8 cellular contexts compared by ENCODE assay signal in the genomic region with DNA sequence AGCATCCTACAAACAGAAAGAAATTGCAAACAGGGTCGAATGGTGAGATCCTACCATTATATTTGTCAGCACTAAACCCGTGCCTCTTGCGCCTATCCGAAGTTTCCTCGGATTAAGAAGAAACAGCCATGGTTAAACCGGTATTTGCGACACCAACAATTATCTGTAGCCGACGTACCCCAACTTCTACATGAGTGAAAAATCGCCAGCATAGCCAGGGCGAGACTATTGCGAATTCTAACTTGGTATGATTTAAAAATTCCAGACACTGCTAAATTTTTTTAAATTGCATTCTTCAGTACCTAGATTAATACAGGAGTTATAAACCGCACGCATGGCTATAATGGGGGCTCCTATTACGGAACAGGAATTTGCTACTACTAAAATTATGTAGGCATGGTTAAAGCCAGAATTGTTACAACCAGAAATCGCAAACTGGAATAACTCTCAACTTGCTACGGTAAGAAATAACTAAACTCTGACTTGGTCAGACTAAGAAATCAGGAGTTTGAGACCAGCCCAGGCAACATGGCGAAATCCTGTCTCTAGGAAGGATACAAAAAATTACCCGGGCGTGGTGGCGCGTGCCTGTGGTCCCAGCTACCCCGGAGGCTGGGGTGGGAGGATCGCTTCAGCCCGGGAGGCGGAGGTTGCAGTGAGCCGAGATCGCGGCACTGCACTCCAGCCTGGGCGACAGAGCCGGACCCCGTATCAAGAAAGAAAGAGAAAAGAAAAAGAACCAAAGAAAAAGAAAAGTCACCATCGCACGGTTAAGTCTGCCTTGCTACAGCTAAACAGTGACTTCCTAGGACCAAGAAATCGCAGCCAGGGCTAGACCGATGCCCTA. TPM values are rescaled to one million over a fixed set of nuclear protein-coding genes. Genes with fewer than 3 reads are reported as not detected.
DNase-seq lines count a peak whose midpoint lies in the region; ATAC-seq and TF ChIP-seq lines count a peak whose summit lies in the region.

No MANE protein-coding gene starts in this region.

- DNase-seq in C1 segment of cervical spinal cord (lab: John Stamatoyannopoulos, UW) (peak in 8 of 14 donors; percentile 32 to 79 (median 68)), activated B cell treated with CpG ODN at 0.5 μM for 24 hours (peak; percentile 55), cerebellar cortex (ENCODE audit: low spot score) (peak; percentile 46), left kidney (ENCODE audit: low read depth, low spot score) (peak; percentile 84), GM10248 (ENCODE audit: extremely low spot score) (no peak)
- peak; percentile 38 for DNase-seq in stimulated activated CD4-positive, alpha-beta T cell treated with anti-CD3 and anti-CD28 coated beads, Interleukin-2, amount 100 ng/mL, for 4 hours (ENCODE audit: low read depth)

- H3K27ac Mint-ChIP-seq in activated B cell treated with CpG ODN at 0.5 μM for 24 hours, result peak overlapping the region; percentile 99

- H3K27me3 ChIP-seq in Loucy (ENCODE audit: insufficient read depth, low read length, poor library complexity, severe bottlenecking), result no peaks in the 10 kb centered on the region

- CTCF ChIA-PET in activated B cell treated with CpG ODN at 0.5 μM for 24 hours (lab: Charles Lee), result interaction anchor here (0.6 to 3.5 kb wide), 17 partner anchors 12 to 157 kb away, joined by 3 to 44 read pairs (median 4); a partner anchor contains a TSS
- CTCF ChIA-PET in GM10248 (lab: Yijun Ruan, JAX), result interaction anchor here (0.7 to 2.8 kb wide), 23 partner anchors 9 to 531 kb away, joined by 3 to 26 read pairs (median 5); no protein-coding TSS in a partner anchor

- no peaks in the 10 kb centered on the region for H3K9me3 ChIP-seq in Loucy (ENCODE audit: insufficient read depth, low read depth, low read length)

- peak overlapping the region; percentile 100 for H3K9ac ChIP-seq in Loucy (ENCODE audit: low read depth, low read length, poor library complexity, severe bottlenecking)

- H3K4me1 ChIP-seq in Loucy (ENCODE audit: insufficient read depth, low read length, poor library complexity, severe bottlenecking), result peaks cover 31% of the 10 kb centered on the region

- ATAC-seq in GM21367 (IDR thresholded peaks at IDR 0.05; ENCODE audit: unreplicated experiment) (peak; percentile 12), activated B cell treated with CpG ODN at 0.5 μM for 24 hours (ENCODE audit: low read depth) (peak; percentile 20)

- peak overlapping the region; percentile 98 for H3K4me2 ChIP-seq in Loucy (ENCODE audit: low read depth, low read length, poor library complexity, severe bottlenecking)

- POLR2A ChIA-PET in activated B cell treated with CpG ODN at 0.5 μM for 24 hours (lab: Charles Lee) (interaction anchor here (0.7 to 7.2 kb wide), 23 partner anchors 10 to 1161 kb away, joined by 3 to 207 read pairs (median 6); a partner anchor contains a TSS), GM10248 (lab: Yijun Ruan, JAX) (interaction anchor here (0.7 to 1.3 kb wide), 5 partner anchors 24 to 73 kb away, joined by 3 to 4 read pairs (median 4); no protein-coding TSS in a partner anchor)

- peak overlapping the region; percentile 100 for H3K4me3 ChIP-seq in Loucy (ENCODE audit: low read length, poor library complexity, severe bottlenecking)

- H3K9me3 Mint-ChIP-seq in activated B cell treated with CpG ODN at 0.5 μM for 24 hours, result no peaks in the 10 kb centered on the region

- peaks cover 95% of the 10 kb centered on the region for H3K79me2 ChIP-seq in Loucy (ENCODE audit: insufficient read depth, low read length)

- H3K4me1 Mint-ChIP-seq in activated B cell treated with CpG ODN at 0.5 μM for 24 hours, result peaks cover 36% of the 10 kb centered on the region

- TF ChIP-seq CTCF in Loucy (conservative IDR thresholded peaks at IDR 0.05; ENCODE audit: low read length), result no peak
- TF ChIP-seq CTCF in activated B cell treated with CpG ODN at 0.5 μM for 24 hours (IDR thresholded peaks at IDR 0.05), result no peak
- TF ChIP-seq CTCF in GM10248 (IDR thresholded peaks at IDR 0.05; ENCODE audit: control extremely low read depth, extremely low read depth, low read depth, missing control alignments), result no peak

- H4K20me1 ChIP-seq in Loucy (ENCODE audit: insufficient read depth, low read length, poor library complexity, severe bottlenecking), result peaks cover 1% of the 10 kb centered on the region

- no peak overlapping the region for H2AFZ ChIP-seq in Loucy (ENCODE audit: low read length)

- H3F3A ChIP-seq in Loucy (ENCODE audit: low read depth), result peaks cover 6% of the 10 kb centered on the region; the same call in 1 of the 2 replicates

- peaks cover under 1% of the 10 kb centered on the region; the same call in 1 of the 2 replicates for H3K36me3 ChIP-seq in Loucy (ENCODE audit: insufficient read depth, low read length)

- H3K9me2 ChIP-seq in Loucy (replicated peaks; ENCODE audit: low read depth, low read length), result no peaks in the 10 kb centered on the region

- H3K36me3 Mint-ChIP-seq in activated B cell treated with CpG ODN at 0.5 μM for 24 hours (ENCODE audit: low read depth), result peaks cover 25% of the 10 kb centered on the region

- peak overlapping the region; percentile 95 for H3K4me3 Mint-ChIP-seq in activated B cell treated with CpG ODN at 0.5 μM for 24 hours

- intact Hi-C loops in activated B cell treated with CpG ODN at 0.5 μM for 24 hours (cut with micrococcal nuclease), result loop anchor here (1.0 to 10.0 kb wide), 12 partner anchors 23 to 1161 kb away; a partner anchor contains a TSS

- no peaks in the 10 kb centered on the region for H3K27me3 Mint-ChIP-seq in activated B cell treated with CpG ODN at 0.5 μM for 24 hours

RNA-seq across cellular contexts. Expression of a gene that starts 25.5 kb away (rescaled TPM):
- 6.7 and 7.9 TPM in 2 replicates for total RNA-seq in activated B cell treated with CpG ODN at 0.5 μM for 24 hours

RNA-seq across cellular contexts. Expression of a gene that starts 55.1 kb away (rescaled TPM):
- 50.8 and 57.6 TPM in 2 replicates for total RNA-seq in activated B cell treated with CpG ODN at 0.5 μM for 24 hours
